ENCODE assay signal across 8 cellular contexts in genomic region chr1:234862944-234863515, GRCh38.
DNase-seq lines count a peak whose midpoint lies in the region; ATAC-seq and TF ChIP-seq lines count a peak whose summit lies in the region.

No MANE protein-coding gene starts in this region.

- peaks cover 13 to 51% (median 37%) of the 10 kb centered on the region in 4 donors for H3K4me1 ChIP-seq in stomach

- no peak for TF ChIP-seq EP300 in stomach (IDR thresholded peaks at IDR 0.05)

- TF ChIP-seq POLR2A in stomach (IDR thresholded peaks at IDR 0.05) = no peak

- peak overlapping the region; percentile 42 to 79 (median 73) for H3K27ac ChIP-seq in stomach

- H3K27me3 ChIP-seq in stomach = no peaks in the 10 kb centered on the region

- DNase-seq in HK-2 (ENCODE audit: unreplicated experiment) = peak; percentile 48
- peak; percentile 63 for DNase-seq in choroid plexus epithelial cell (ENCODE audit: low read depth)
- DNase-seq in left lobe of liver (ENCODE audit: low spot score) = no peak
- peak; percentile 69 for DNase-seq in stomach
- DNase-seq in T1000 (lab: John Stamatoyannopoulos, UW) = no peak
- DNase-seq in stimulated activated CD4-positive, alpha-beta T cell treated with anti-CD3 and anti-CD28 coated beads, Interleukin-4, amount 100 ng/mL, for 1 hour = no peak
- DNase-seq in activated naive CD4-positive, alpha-beta T cell treated with anti-CD3 and anti-CD28 coated beads, Interleukin-2, amount 50 U/mL, for 16 hours = no peak
- DNase-seq in KG1 (lab: John Stamatoyannopoulos, UW) = no peak

- no peak overlapping the region for H3K4me3 ChIP-seq in choroid plexus epithelial cell (ENCODE audit: low read depth, low read length)
- H3K4me3 ChIP-seq in stomach = peak overlapping the region in 1 of 4 donors; percentile 7

- H3K9me3 ChIP-seq in stomach = peaks cover 0 to 6% (median 0%) of the 10 kb centered on the region in 4 donors

- WGBS in stomach, 5 donors = 19 to 30% (median 26%) methylated on average over 13 of the region's 13 CpGs

- peak; percentile 73 for ATAC-seq in left lobe of liver

- TF ChIP-seq CTCF in choroid plexus epithelial cell (conservative IDR thresholded peaks at IDR 0.05; ENCODE audit: low read depth, low read length) (no peak), stomach (IDR thresholded peaks at IDR 0.05) (no peak)

- no peaks in the 10 kb centered on the region for H3K36me3 ChIP-seq in stomach

- intact Hi-C loops in stomach (cut with DNase I; ENCODE audit: low total_unique reads) = no loop called here

Comparison
In these comparisons a context has a peak if more than half of its experiments do, and no peak if none do; other contexts are left out.
1. DNase-seq: peak in HK-2 (single experiment), choroid plexus epithelial cell (single experiment) and stomach (single experiment); none in left lobe of liver (single experiment), T1000 (single experiment), stimulated activated CD4-positive, alpha-beta T cell treated with anti-CD3 and anti-CD28 coated beads, Interleukin-4, amount 100 ng/mL, for 1 hour (single experiment), activated naive CD4-positive, alpha-beta T cell treated with anti-CD3 and anti-CD28 coated beads, Interleukin-2, amount 50 U/mL, for 16 hours (single experiment) and KG1 (single experiment).